In the genomic region with DNA sequence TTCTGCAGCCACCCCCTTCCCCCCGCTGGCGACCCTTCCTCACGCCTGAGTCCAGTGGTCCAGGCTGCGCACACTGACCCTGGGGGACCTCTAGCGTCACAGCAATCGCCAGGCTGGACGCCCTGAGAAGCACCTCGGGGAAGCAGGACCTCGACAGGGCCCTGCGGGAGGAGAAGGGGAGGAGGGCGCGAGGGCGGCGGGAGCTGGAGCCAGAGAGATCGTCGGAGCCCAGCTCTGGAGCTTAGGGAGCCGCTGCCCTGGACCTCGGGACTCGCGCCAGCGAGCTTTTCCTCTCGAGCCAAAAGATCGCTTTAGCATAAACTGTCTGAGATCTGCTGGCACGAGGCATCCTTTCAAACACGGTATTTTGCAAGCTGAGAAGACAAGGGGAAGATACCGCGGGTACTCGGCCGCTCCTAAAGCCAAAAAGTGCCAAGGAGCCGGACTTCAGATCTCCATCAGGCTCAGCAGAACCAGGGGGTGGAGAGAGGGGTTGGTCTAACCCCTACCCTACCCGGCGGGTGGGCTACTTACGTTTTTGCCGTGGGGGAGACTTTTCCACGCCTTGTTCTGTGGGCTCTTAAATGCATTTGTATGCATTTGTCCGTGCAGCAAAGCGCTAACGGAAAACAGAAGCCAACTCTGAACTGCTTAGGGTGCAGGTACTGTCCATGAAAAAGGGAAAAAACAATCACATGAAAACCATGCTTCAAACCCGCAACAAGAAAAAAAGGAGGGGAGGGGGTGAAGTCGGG, we compare ENCODE assay signal across 9 cellular contexts. TPM values are rescaled to one million over a fixed set of nuclear protein-coding genes. Genes with fewer than 3 reads are reported as not detected.
DNase-seq lines count a peak whose midpoint lies in the region; ATAC-seq and TF ChIP-seq lines count a peak whose summit lies in the region.
"Had no signal": no experiment of that assay in that cellular context is flagged by ENCODE, and none has a peak within 500 bp of the region (broad histone marks: within the 10 kb centered on the region; RNA-seq: fewer than 3 reads in every experiment).

No MANE protein-coding gene starts in this region.

- H3K27me3 ChIP-seq in right atrium auricular region = no peaks in the 10 kb centered on the region

- H3K4me3 ChIP-seq in right atrium auricular region = peak overlapping the region; percentile 27 to 49
- peak overlapping the region; percentile 51 for H3K4me3 ChIP-seq in retinal pigment epithelial cell (ENCODE audit: low read length)
- H3K4me3 ChIP-seq: SK-N-MC had no signal

- POLR2A ChIA-PET in activated B cell treated with CpG ODN at 0.5 μM for 24 hours (lab: Charles Lee) = no interaction called here

- ATAC-seq in activated B cell treated with CpG ODN at 0.5 μM for 24 hours (ENCODE audit: low read depth) (no peak), HG02759 (IDR thresholded peaks at IDR 0.05; ENCODE audit: unreplicated experiment) (no peak)
- no peak for ATAC-seq in effector memory CD8-positive, alpha-beta T cell (replicated peaks)

- H3K36me3 Mint-ChIP-seq in activated B cell treated with CpG ODN at 0.5 μM for 24 hours (ENCODE audit: low read depth) = no peaks in the 10 kb centered on the region
- no peaks in the 10 kb centered on the region for H3K36me3 Mint-ChIP-seq in effector memory CD8-positive, alpha-beta T cell (ENCODE audit: insufficient read depth)

- peaks cover 0 to 24% of the 10 kb centered on the region in 2 donors for H3K4me1 ChIP-seq in right atrium auricular region

- no peaks in the 10 kb centered on the region for H3K36me3 ChIP-seq in right atrium auricular region

- no peak overlapping the region for H3K27ac Mint-ChIP-seq in activated B cell treated with CpG ODN at 0.5 μM for 24 hours
- no peak overlapping the region for H3K27ac Mint-ChIP-seq in effector memory CD8-positive, alpha-beta T cell

- H3K9me3 ChIP-seq in right atrium auricular region = no peaks in the 10 kb centered on the region

- H3K9me3 Mint-ChIP-seq in activated B cell treated with CpG ODN at 0.5 μM for 24 hours = no peaks in the 10 kb centered on the region
- peaks cover 5 to 7% of the 10 kb centered on the region in 2 donors for H3K9me3 Mint-ChIP-seq in effector memory CD8-positive, alpha-beta T cell

- H3K4me3 Mint-ChIP-seq in activated B cell treated with CpG ODN at 0.5 μM for 24 hours = no peak overlapping the region
- H3K4me3 Mint-ChIP-seq in effector memory CD8-positive, alpha-beta T cell = peak overlapping the region in 1 of 2 donors; percentile 4

- H3K4me1 Mint-ChIP-seq in activated B cell treated with CpG ODN at 0.5 μM for 24 hours = peaks cover 13% of the 10 kb centered on the region
- H3K4me1 Mint-ChIP-seq in effector memory CD8-positive, alpha-beta T cell (ENCODE audit: low read depth in 2 of 2) = no peaks in the 10 kb centered on the region

- H3K27me3 Mint-ChIP-seq in activated B cell treated with CpG ODN at 0.5 μM for 24 hours = peaks cover 34% of the 10 kb centered on the region
- H3K27me3 Mint-ChIP-seq in effector memory CD8-positive, alpha-beta T cell = peaks cover 10 to 28% of the 10 kb centered on the region in 2 donors

- peak; percentile 19 to 76 (median 75) for DNase-seq in NCI-H1417 (lab: John Stamatoyannopoulos, UW)
- DNase-seq in NCI-H1417 treated with DMSO at 0.1 percent for 48 hours (lab: John Stamatoyannopoulos, UW) = no peak
- DNase-seq in activated B cell treated with CpG ODN at 0.5 μM for 24 hours = peak; percentile 10
- peak; percentile 56 for DNase-seq in right atrium auricular region (ENCODE audit: low spot score)
- no peak for DNase-seq in retinal pigment epithelial cell (ENCODE audit: low read depth)
- DNase-seq in effector memory CD8-positive, alpha-beta T cell = no peak
- no peak for DNase-seq in Kasumi-1 (lab: John Stamatoyannopoulos, UW)

- peak overlapping the region; percentile 52 to 61 for H3K27ac ChIP-seq in right atrium auricular region
- H3K27ac ChIP-seq: SK-N-MC had no signal

- intact Hi-C loops in activated B cell treated with CpG ODN at 0.5 μM for 24 hours (cut with micrococcal nuclease) = no loop called here

- TF ChIP-seq CTCF in activated B cell treated with CpG ODN at 0.5 μM for 24 hours (IDR thresholded peaks at IDR 0.05) (no peak), right atrium auricular region (IDR thresholded peaks at IDR 0.05) (no peak), retinal pigment epithelial cell (conservative IDR thresholded peaks at IDR 0.05; ENCODE audit: low read depth, low read length) (no peak)

- CTCF ChIA-PET in activated B cell treated with CpG ODN at 0.5 μM for 24 hours (lab: Charles Lee) = no interaction called here

RNA-seq across cellular contexts. Expression of a gene that starts 0.6 kb away (rescaled TPM):
- total RNA-seq in activated B cell treated with CpG ODN at 0.5 μM for 24 hours (not detected in 2 replicates), right atrium auricular region (1 to 10 TPM in 1 of 2 donors, under 1 TPM in 1; 0.67 to 1.0 TPM)

Comparison
In these comparisons a context has a peak if more than half of its experiments do, and no peak if none do; other contexts are left out.
1. DNase-seq: peak in NCI-H1417 (3 of 3), activated B cell treated with CpG ODN at 0.5 μM for 24 hours (single experiment) and right atrium auricular region (single experiment); none in NCI-H1417 treated with DMSO at 0.1 percent for 48 hours (single experiment), retinal pigment epithelial cell (single experiment), effector memory CD8-positive, alpha-beta T cell (0 of 3) and Kasumi-1 (0 of 2).